In the genomic region with DNA sequence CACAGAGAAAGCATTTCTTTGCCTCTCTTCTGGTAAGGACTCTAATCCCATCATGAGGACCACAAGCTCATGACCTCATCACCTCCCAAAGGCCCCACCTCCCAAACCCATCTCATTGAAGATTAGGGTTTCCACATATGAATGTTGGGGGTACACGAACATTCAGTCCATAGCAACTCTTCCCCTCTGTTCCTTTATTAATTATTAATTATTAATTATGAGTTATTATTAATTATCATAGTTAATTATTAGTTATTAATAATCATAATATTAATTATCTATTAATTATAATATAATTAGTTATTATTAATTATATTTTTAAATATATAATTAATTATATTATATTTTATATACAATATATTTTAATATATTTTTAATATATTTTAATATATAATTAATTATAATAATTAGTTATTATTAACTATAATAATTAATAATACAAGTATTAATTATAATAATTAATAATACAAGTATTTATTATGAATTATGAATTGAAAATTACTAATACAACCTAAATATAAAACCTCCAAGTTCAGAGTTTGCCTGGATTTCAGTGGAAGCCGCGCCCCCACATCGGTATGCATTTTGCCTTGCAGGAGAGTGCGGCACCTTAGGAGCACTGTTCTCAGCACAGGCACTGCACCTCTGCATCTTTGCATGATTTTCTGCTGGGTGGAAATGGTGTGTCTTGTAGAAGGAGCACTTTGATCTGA, we compare ENCODE assay signal across 24 cellular contexts.
DNase-seq lines count a peak whose midpoint lies in the region; ATAC-seq, FAIRE-seq and TF ChIP-seq lines count a peak whose summit lies in the region.
"Had no signal": no experiment of that assay in that cellular context is flagged by ENCODE, and none has a peak within 500 bp of the region (broad histone marks: within the 10 kb centered on the region; RNA-seq: fewer than 3 reads in every experiment).

No MANE protein-coding gene starts in this region.

- peak; percentile 13 for ATAC-seq in activated T-helper 17 cell treated with anti-CD3 and anti-CD28 coated beads, Interleukin-2, amount 50 U/mL, for 72 hours (replicated peaks)

- FAIRE-seq in A204.1 (lab: Jason Lieb, UNC) (peak; percentile 99), G401.6 (lab: Jason Lieb, UNC) (peak; percentile 98)
- FAIRE-seq: astrocyte, islet of Langerhans had no signal

- peaks cover 5% of the 10 kb centered on the region for H3K9me3 ChIP-seq in mesodermal cell (ENCODE audit: control insufficient read depth, low read length)
- H3K9me3 ChIP-seq: thoracic aorta had no signal

- no peak for TF ChIP-seq CTCF in nephron progenitor cell (IDR thresholded peaks at IDR 0.05)

- H3K27me3 Mint-ChIP-seq in activated T-helper 17 cell treated with anti-CD3 and anti-CD28 coated beads, Interleukin-2, amount 50 U/mL, for 72 hours: peaks cover 16% of the 10 kb centered on the region
- peaks cover 13% of the 10 kb centered on the region for H3K27me3 Mint-ChIP-seq in nephron progenitor cell (ENCODE audit: low read depth, poor library complexity)

- no peak overlapping the region for H3K4me3 Mint-ChIP-seq in activated T-helper 17 cell treated with anti-CD3 and anti-CD28 coated beads, Interleukin-2, amount 50 U/mL, for 72 hours
- H3K4me3 Mint-ChIP-seq in nephron progenitor cell: no peak overlapping the region
- H3K4me3 Mint-ChIP-seq: activated naive CD4-positive, alpha-beta T cell treated with anti-CD3 and anti-CD28 coated beads, Interleukin-2, amount 10 ng/mL, durations not matched to agents 7 days and 5 days; CD8-positive, alpha-beta memory T cell; neural progenitor cell; T-helper 1 cell treated with Interleukin-12 subunit alpha and Interleukin-12 subunit beta and Interleukin-4 antibody, amounts not matched to agents 30 μg/mL and 1 μg/mL, for 36 hours had no signal

- no peaks in the 10 kb centered on the region for H3K36me3 ChIP-seq in mesodermal cell (ENCODE audit: control insufficient read depth, insufficient read depth, low read length)
- H3K36me3 ChIP-seq: neural progenitor cell, thoracic aorta had no signal

- no peak overlapping the region for H3K27ac Mint-ChIP-seq in activated T-helper 17 cell treated with anti-CD3 and anti-CD28 coated beads, Interleukin-2, amount 50 U/mL, for 72 hours
- H3K27ac Mint-ChIP-seq in nephron progenitor cell: no peak overlapping the region
- H3K27ac Mint-ChIP-seq: activated naive CD4-positive, alpha-beta T cell treated with anti-CD3 and anti-CD28 coated beads, Interleukin-2, amount 10 ng/mL, durations not matched to agents 7 days and 5 days; neural progenitor cell; T-helper 1 cell treated with Interleukin-12 subunit alpha and Interleukin-12 subunit beta and Interleukin-4 antibody, amounts not matched to agents 30 μg/mL and 1 μg/mL, for 36 hours had no signal

- H3K4me1 Mint-ChIP-seq in activated T-helper 17 cell treated with anti-CD3 and anti-CD28 coated beads, Interleukin-2, amount 50 U/mL, for 72 hours: no peaks in the 10 kb centered on the region
- peaks cover 9% of the 10 kb centered on the region for H3K4me1 Mint-ChIP-seq in nephron progenitor cell
- H3K4me1 Mint-ChIP-seq: activated naive CD4-positive, alpha-beta T cell treated with anti-CD3 and anti-CD28 coated beads, Interleukin-2, amount 10 ng/mL, durations not matched to agents 7 days and 5 days; CD8-positive, alpha-beta memory T cell had no signal

- WGBS in mesodermal cell (ENCODE audit: insufficient coverage in 2 of 2), 2 experiments: 75% methylated on average over 4 of the region's 5 CpGs; no CpG with 5 or more reads in 1 of the 2 experiments

- H3K4me3 ChIP-seq in mesodermal cell (ENCODE audit: extremely low read depth, insufficient read depth, low read length, poor library complexity, severe bottlenecking): no peak overlapping the region
- H3K4me3 ChIP-seq: neural progenitor cell, thoracic aorta had no signal

- peak overlapping the region; percentile 90 for H3K27ac ChIP-seq in mesodermal cell (ENCODE audit: low read depth, low read length, severe bottlenecking)
- H3K27ac ChIP-seq: neural progenitor cell, VCaP had no signal

- peaks cover 24% of the 10 kb centered on the region for H3K4me1 ChIP-seq in mesodermal cell (ENCODE audit: control insufficient read depth, insufficient read depth, low read length, poor library complexity, severe bottlenecking)

- no peaks in the 10 kb centered on the region for H3K9me3 Mint-ChIP-seq in activated T-helper 17 cell treated with anti-CD3 and anti-CD28 coated beads, Interleukin-2, amount 50 U/mL, for 72 hours
- no peaks in the 10 kb centered on the region for H3K9me3 Mint-ChIP-seq in nephron progenitor cell
- H3K9me3 Mint-ChIP-seq: activated naive CD4-positive, alpha-beta T cell treated with anti-CD3 and anti-CD28 coated beads, Interleukin-2, amount 10 ng/mL, durations not matched to agents 7 days and 5 days; T-helper 1 cell treated with Interleukin-12 subunit alpha and Interleukin-12 subunit beta and Interleukin-4 antibody, amounts not matched to agents 30 μg/mL and 1 μg/mL, for 36 hours had no signal

- DNase-seq in activated gamma-delta T cell treated with Interleukin-2 at 50 U/mL for 16 hours (no peak), nephron progenitor cell (no peak), NAMALWA (ENCODE audit: low spot score) (no peak), AG08395 (ENCODE audit: low spot score) (no peak)
- DNase-seq: activated CD4-positive, alpha-beta T cell treated with anti-CD3 and anti-CD28 coated beads, Interleukin-2, amount 50 U/mL, for 48 hours; activated naive CD4-positive, alpha-beta T cell treated with anti-CD3 and anti-CD28 coated beads, Interleukin-2, amount 10 ng/mL, durations not matched to agents 7 days and 5 days; activated T-cell treated with anti-CD3 and anti-CD28 coated beads, Interleukin-2, amount 50 U/mL, for 1 hour; CD8-positive, alpha-beta memory T cell; DMS79 treated with DMSO at 0.1 percent for 48 hours; Karpas-422; midbrain; NCI-H2107; NCI-H526; SIG-M5 had no signal

- H3K36me3 Mint-ChIP-seq in activated T-helper 17 cell treated with anti-CD3 and anti-CD28 coated beads, Interleukin-2, amount 50 U/mL, for 72 hours (ENCODE audit: low read depth): no peaks in the 10 kb centered on the region
- H3K36me3 Mint-ChIP-seq in nephron progenitor cell (ENCODE audit: low read depth): no peaks in the 10 kb centered on the region
- H3K36me3 Mint-ChIP-seq: activated naive CD4-positive, alpha-beta T cell treated with anti-CD3 and anti-CD28 coated beads, Interleukin-2, amount 10 ng/mL, durations not matched to agents 7 days and 5 days; CD8-positive, alpha-beta memory T cell; neural progenitor cell had no signal
